8 cellular contexts compared by ENCODE assay signal in the genomic region with DNA sequence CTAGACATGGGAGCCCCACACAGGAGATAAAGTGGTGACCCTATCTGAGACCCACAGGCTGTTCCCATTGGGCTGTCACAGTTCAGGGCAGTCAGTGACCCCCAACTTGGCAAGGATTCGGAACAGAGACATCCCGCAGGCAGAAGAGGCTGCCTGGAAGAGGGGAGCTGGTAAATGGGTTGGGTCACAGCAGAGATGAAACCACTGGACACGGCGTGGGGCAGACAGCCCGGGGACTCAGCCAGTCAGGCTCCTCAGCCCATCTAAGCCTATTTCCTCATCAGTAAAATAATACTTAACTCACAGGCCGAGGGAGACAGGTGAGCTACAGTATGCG. TPM values are rescaled to one million over a fixed set of nuclear protein-coding genes. Genes with fewer than 3 reads are reported as not detected.
DNase-seq lines count a peak whose midpoint lies in the region; ATAC-seq and TF ChIP-seq lines count a peak whose summit lies in the region.

No MANE protein-coding gene starts in this region.

- H3K4me3 Mint-ChIP-seq in activated T-cell treated with anti-CD3 and anti-CD28 coated beads, Interleukin-2, amount 50 U/mL, for 72 hours, result peak overlapping the region; percentile 95 to 97
- peak overlapping the region; percentile 98 for H3K4me3 Mint-ChIP-seq in T-helper 17 cell
- H3K4me3 Mint-ChIP-seq in stimulated activated effector memory CD8-positive, alpha-beta T cell treated with anti-CD3 and anti-CD28 coated beads, Interleukin-12 subunit alpha, Interleukin-12 subunit beta, amount 100 ng/mL, for 72 hours, result peak overlapping the region; percentile 96

- no peaks in the 10 kb centered on the region for H3K9me3 ChIP-seq in T-helper 17 cell (ENCODE audit: control insufficient read depth, low read length, poor library complexity, severe bottlenecking)

- H3K27me3 Mint-ChIP-seq in activated T-cell treated with anti-CD3 and anti-CD28 coated beads, Interleukin-2, amount 50 U/mL, for 72 hours (ENCODE audit: low read depth), result no peaks in the 10 kb centered on the region
- H3K27me3 Mint-ChIP-seq in T-helper 17 cell, result peaks cover 4% of the 10 kb centered on the region

- DNase-seq in activated T-cell treated with anti-CD3 and anti-CD28 coated beads, Interleukin-2, amount 50 U/mL, for 72 hours, result no peak
- DNase-seq in activated T-cell treated with anti-CD3 and anti-CD28 coated beads, Interleukin-2, amount 50 U/mL, for 48 hours, result no peak
- DNase-seq in T-helper 17 cell, result no peak
- no peak for DNase-seq in fibroblast of villous mesenchyme (ENCODE audit: low read depth)
- peak in 1 of 2 donors; percentile 45 for DNase-seq in stimulated activated effector memory CD8-positive, alpha-beta T cell treated with anti-CD3 and anti-CD28 coated beads, Interleukin-12 subunit alpha, Interleukin-12 subunit beta, amount 100 ng/mL, for 72 hours (ENCODE audit: low spot score in 2 of 2)
- no peak for DNase-seq in activated gamma-delta T cell treated with Interleukin-2 at 50 U/mL for 16 hours
- no peak for DNase-seq in NCI-H526 treated with DMSO at 0.1 percent for 48 hours (lab: John Stamatoyannopoulos, UW)

- no peaks in the 10 kb centered on the region for H3K9me3 Mint-ChIP-seq in activated T-cell treated with anti-CD3 and anti-CD28 coated beads, Interleukin-2, amount 50 U/mL, for 72 hours
- no peaks in the 10 kb centered on the region for H3K9me3 Mint-ChIP-seq in stimulated activated effector memory CD8-positive, alpha-beta T cell treated with anti-CD3 and anti-CD28 coated beads, Interleukin-12 subunit alpha, Interleukin-12 subunit beta, amount 100 ng/mL, for 72 hours

- H3K4me3 ChIP-seq in fibroblast of villous mesenchyme (ENCODE audit: low read depth, low read length), result peak overlapping the region; percentile 81

- peaks cover 63% of the 10 kb centered on the region for H3K4me1 Mint-ChIP-seq in activated T-cell treated with anti-CD3 and anti-CD28 coated beads, Interleukin-2, amount 50 U/mL, for 72 hours (ENCODE audit: low read depth)
- peaks cover 26% of the 10 kb centered on the region for H3K4me1 Mint-ChIP-seq in T-helper 17 cell
- H3K4me1 Mint-ChIP-seq in stimulated activated effector memory CD8-positive, alpha-beta T cell treated with anti-CD3 and anti-CD28 coated beads, Interleukin-12 subunit alpha, Interleukin-12 subunit beta, amount 100 ng/mL, for 72 hours, result peaks cover 49% of the 10 kb centered on the region

- peaks cover 0 to 8% of the 10 kb centered on the region in 2 donors for H3K36me3 Mint-ChIP-seq in activated T-cell treated with anti-CD3 and anti-CD28 coated beads, Interleukin-2, amount 50 U/mL, for 72 hours (ENCODE audit: insufficient read depth in 2 of 2)
- H3K36me3 Mint-ChIP-seq in T-helper 17 cell (ENCODE audit: low read depth), result no peaks in the 10 kb centered on the region
- H3K36me3 Mint-ChIP-seq in stimulated activated effector memory CD8-positive, alpha-beta T cell treated with anti-CD3 and anti-CD28 coated beads, Interleukin-12 subunit alpha, Interleukin-12 subunit beta, amount 100 ng/mL, for 72 hours, result no peaks in the 10 kb centered on the region

- no peak overlapping the region for H3K27ac Mint-ChIP-seq in activated T-cell treated with anti-CD3 and anti-CD28 coated beads, Interleukin-2, amount 50 U/mL, for 72 hours
- no peak overlapping the region for H3K27ac Mint-ChIP-seq in T-helper 17 cell
- no peak overlapping the region for H3K27ac Mint-ChIP-seq in stimulated activated effector memory CD8-positive, alpha-beta T cell treated with anti-CD3 and anti-CD28 coated beads, Interleukin-12 subunit alpha, Interleukin-12 subunit beta, amount 100 ng/mL, for 72 hours

- ATAC-seq in activated T-cell treated with anti-CD3 and anti-CD28 coated beads, Interleukin-2, amount 50 U/mL, for 72 hours (replicated peaks in 1 of 2), result no peak
- ATAC-seq in T-helper 17 cell (no peak), GM21619 (IDR thresholded peaks at IDR 0.05; ENCODE audit: unreplicated experiment) (no peak)
- no peak for ATAC-seq in stimulated activated effector memory CD8-positive, alpha-beta T cell treated with anti-CD3 and anti-CD28 coated beads, Interleukin-12 subunit alpha, Interleukin-12 subunit beta, amount 100 ng/mL, for 72 hours

- no peak for TF ChIP-seq CTCF in fibroblast of villous mesenchyme (IDR thresholded peaks at IDR 0.05; ENCODE audit: insufficient read depth, low read depth, low read length)

RNA-seq across cellular contexts. Expression of a gene that starts 1.8 kb away (rescaled TPM):
- 10 to 100 TPM; 31.6 to 40.7 TPM for total RNA-seq in activated T-cell treated with anti-CD3 and anti-CD28 coated beads, Interleukin-2, amount 50 U/mL, for 72 hours
- total RNA-seq in T-helper 17 cell (10 to 100 TPM; 14.3 to 14.6 TPM), fibroblast of villous mesenchyme (15.8 and 16.8 TPM in 2 replicates)

RNA-seq across cellular contexts. Expression of a gene that starts 22.6 kb away (rescaled TPM):
- total RNA-seq in activated T-cell treated with anti-CD3 and anti-CD28 coated beads, Interleukin-2, amount 50 U/mL, for 72 hours, result 1 to 10 TPM; 6.0 to 7.0 TPM
- total RNA-seq in T-helper 17 cell (1 to 10 TPM; 2.4 to 2.6 TPM), fibroblast of villous mesenchyme (1.7 and 1.9 TPM in 2 replicates)

RNA-seq across cellular contexts. Expression of a gene that starts 49.8 kb away (rescaled TPM):
- total RNA-seq in activated T-cell treated with anti-CD3 and anti-CD28 coated beads, Interleukin-2, amount 50 U/mL, for 72 hours, result 10 to 100 TPM; 51.3 to 54.6 TPM
- 10 to 100 TPM; 62.4 to 73.0 TPM for total RNA-seq in T-helper 17 cell
- total RNA-seq in fibroblast of villous mesenchyme, result 47.7 and 61.7 TPM in 2 replicates
